In the genomic region with DNA sequence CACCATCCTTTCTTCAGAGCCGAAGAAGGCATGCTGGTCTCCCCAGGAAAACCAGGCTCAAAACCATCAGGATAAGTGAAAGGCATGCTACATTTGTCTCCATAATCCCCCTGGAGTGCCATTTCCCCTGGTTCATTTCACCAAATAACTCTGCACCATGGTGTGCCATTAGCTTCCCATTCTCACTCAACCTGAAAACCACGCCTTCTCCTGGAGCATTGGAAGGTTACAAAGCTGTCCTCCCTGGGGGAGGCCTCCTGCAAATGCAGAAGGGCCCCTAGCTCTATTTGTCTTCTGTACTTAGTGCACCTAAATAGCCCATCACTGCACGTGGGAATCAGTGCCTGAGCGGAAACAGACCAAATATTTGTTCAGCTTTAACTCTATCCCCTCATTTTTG, we compare ENCODE assay signal across 20 cellular contexts.
DNase-seq lines count a peak whose midpoint lies in the region; ATAC-seq, FAIRE-seq and TF ChIP-seq lines count a peak whose summit lies in the region.
"Had no signal": no experiment of that assay in that cellular context is flagged by ENCODE, and none has a peak within 500 bp of the region (broad histone marks: within the 10 kb centered on the region; RNA-seq: fewer than 3 reads in every experiment).

No MANE protein-coding gene starts in this region.

- H4K20me1 ChIP-seq in HepG2 (ENCODE audit: insufficient read depth, low read length), result no peaks in the 10 kb centered on the region

- DNase-seq in HepG2 (ENCODE audit: low spot score), result peak; percentile 24
- no peak for DNase-seq in right lobe of liver
- peak; percentile 29 for DNase-seq in NCI-H2081 treated with DMSO at 0.1 percent for 48 hours (lab: John Stamatoyannopoulos, UW)
- no peak for DNase-seq in WTC11 (ENCODE audit: low spot score)
- no peak for DNase-seq in activated CD4-positive, alpha-beta T cell treated with anti-CD3 and anti-CD28 coated beads, Interleukin-2, amount 50 U/mL, for 4 hours
- DNase-seq in NAMALWA (ENCODE audit: low spot score), result no peak
- DNase-seq in NCI-H1436 treated with DMSO at 0.1 percent for 48 hours (lab: John Stamatoyannopoulos, UW), result no peak
- DNase-seq: activated T-cell treated with anti-CD3 and anti-CD28 coated beads, Interleukin-2, amount 50 U/mL, for 24 hours; effector memory CD8-positive, alpha-beta T cell; NCI-H1105 treated with DMSO at 0.1 percent for 48 hours had no signal

- FAIRE-seq in HepG2 (lab: Jason Lieb, UNC), result no peak
- FAIRE-seq: colon had no signal

- peaks cover 55% of the 10 kb centered on the region for H3K4me1 Mint-ChIP-seq in WTC11
- H3K4me1 Mint-ChIP-seq: memory B cell had no signal

- H3K79me2 ChIP-seq in HepG2 (ENCODE audit: insufficient read depth, low read length), result no peaks in the 10 kb centered on the region

- H3K36me3 ChIP-seq in HepG2 (replicated peaks in 1 of 2; ENCODE audit: control insufficient read depth in 1 of 2, insufficient read depth in 2 of 2, low read length in 2 of 2), result no peaks in the 10 kb centered on the region
- H3K36me3 ChIP-seq in right lobe of liver, result no peaks in the 10 kb centered on the region
- H3K36me3 ChIP-seq: HAP-1, neutrophil, prostate gland had no signal

- 3% methylated on average over 3 of the region's 4 CpGs for WGBS in HepG2 (ENCODE audit: low lambda C conversion rate)
- 60% methylated on average over 3 of the region's 4 CpGs for WGBS in right lobe of liver (ENCODE audit: insufficient coverage, low coverage, low lambda C conversion rate, missing lambda C conversion rate)

- no peak overlapping the region for H3K27ac ChIP-seq in HepG2 (ENCODE audit: extremely low read length, insufficient read depth, low read length)
- no peak overlapping the region for H3K27ac ChIP-seq in right lobe of liver
- H3K27ac ChIP-seq: neutrophil, prostate gland had no signal

- peaks cover 2 to 9% of the 10 kb centered on the region in 2 experiments; a peak in 2 of 5 replicates for H3K27me3 ChIP-seq in HepG2 (ENCODE audit: control insufficient read depth in 1 of 2, insufficient read depth in 2 of 2, low read length in 2 of 2)
- H3K27me3 ChIP-seq in right lobe of liver, result no peaks in the 10 kb centered on the region
- H3K27me3 ChIP-seq: neutrophil had no signal

- no peak for TF ChIP-seq RAD21 in HepG2 (CRISPR knock-in tag; IDR thresholded peaks at IDR 0.05)

- no peak overlapping the region for H3K4me3 Mint-ChIP-seq in WTC11
- H3K4me3 Mint-ChIP-seq: activated T-cell treated with anti-CD3 and anti-CD28 coated beads, Interleukin-2, amount 50 U/mL, for 24 hours; brain; effector memory CD8-positive, alpha-beta T cell; IgD-negative memory B cell; memory B cell; T-helper 1 cell treated with Interleukin-12 subunit alpha and Interleukin-12 subunit beta and Interleukin-4 antibody, amounts not matched to agents 30 μg/mL and 1 μg/mL, for 36 hours had no signal

- TF ChIP-seq CTCF in HepG2 (CRISPR knock-in tag; IDR thresholded peaks at IDR 0.05) (no peak), right lobe of liver (IDR thresholded peaks at IDR 0.05) (no peak), WTC11 (IDR thresholded peaks at IDR 0.05) (no peak)

- H3K4me2 ChIP-seq in HepG2 (ENCODE audit: low read depth, low read length), result peak overlapping the region; percentile 25; the same call in 1 of the 2 replicates

- H3K4me1 ChIP-seq in HepG2 (ENCODE audit: insufficient read depth, low read length) (peaks cover 37% of the 10 kb centered on the region), right lobe of liver (no peaks in the 10 kb centered on the region)
- H3K4me1 ChIP-seq: HAP-1, prostate gland had no signal

- POLR2A ChIA-PET in HepG2 (lab: Yijun Ruan, JAX) (interaction anchor here (1.1 kb wide), 1 partner anchor 18 kb away, joined by 5 read pairs; no protein-coding TSS in a partner anchor), WTC11 (lab: Charles Lee) (no interaction called here)

- ATAC-seq in HepG2 (peak; percentile 53), right lobe of liver (no peak), WTC11 (peak; percentile 61), HG03469 (IDR thresholded peaks at IDR 0.05; ENCODE audit: unreplicated experiment) (no peak)
- ATAC-seq: effector memory CD8-positive, alpha-beta T cell; esophagus mucosa had no signal

- peaks cover 25% of the 10 kb centered on the region for H3K27me3 Mint-ChIP-seq in WTC11 (ENCODE audit: low read depth)
- H3K27me3 Mint-ChIP-seq: activated T-cell treated with anti-CD3 and anti-CD28 coated beads, Interleukin-2, amount 50 U/mL, for 24 hours had no signal

- TF ChIP-seq EP300 in HepG2 (IDR thresholded peaks at IDR 0.05; ENCODE audit: low read depth in 2 of 2, low read length in 2 of 2) (no peak), HepG2 (CRISPR knock-in tag; IDR thresholded peaks at IDR 0.05; ENCODE audit: borderline replicate concordance) (no peak)

- CTCF ChIA-PET in HepG2 (lab: Yijun Ruan, JAX; ENCODE audit: low intra/inter-chr PET ratio, low total read pairs) (interaction anchor here (0.6 kb wide), 1 partner anchor 191 kb away, joined by 3 read pairs; no protein-coding TSS in a partner anchor), WTC11 (lab: Charles Lee) (no interaction called here)

- no peaks in the 10 kb centered on the region for H3K9me3 ChIP-seq in HepG2 (ENCODE audit: low read length)
- no peaks in the 10 kb centered on the region for H3K9me3 ChIP-seq in right lobe of liver
- H3K9me3 ChIP-seq: HAP-1, neutrophil, prostate gland had no signal

- intact Hi-C loops in HepG2 (cut with micrococcal nuclease; ENCODE audit: unreplicated experiment) (no loop called here), right lobe of liver (cut with DNase I) (no loop called here)

- BruUV-seq in HepG2 (replicated peaks; lab: Mats Ljungman, UMichigan), result no TSS peak

- H3K36me3 Mint-ChIP-seq in WTC11, result peaks cover 12% of the 10 kb centered on the region
- H3K36me3 Mint-ChIP-seq: brain, memory B cell had no signal

- no peak overlapping the region for H2AFZ ChIP-seq in HepG2 (ENCODE audit: low read length)

- no peak overlapping the region for H3K4me3 ChIP-seq in HepG2 (replicated peaks in 1 of 3; ENCODE audit: insufficient read depth in 1 of 3, low read depth in 2 of 3, low read length in 3 of 3)
- no peak overlapping the region for H3K4me3 ChIP-seq in right lobe of liver
- H3K4me3 ChIP-seq: HAP-1, prostate gland had no signal

- no peak for TF ChIP-seq POLR2A in HepG2 (IDR thresholded peaks at IDR 0.05; ENCODE audit: insufficient read depth in 1 of 2, low read depth in 2 of 2, low read length in 2 of 2)
- TF ChIP-seq POLR2A in right lobe of liver (IDR thresholded peaks at IDR 0.05), result no peak

- H3K27ac Mint-ChIP-seq in WTC11, result no peak overlapping the region
- H3K27ac Mint-ChIP-seq: activated T-cell treated with anti-CD3 and anti-CD28 coated beads, Interleukin-2, amount 50 U/mL, for 24 hours; brain; effector memory CD8-positive, alpha-beta T cell; memory B cell; T-helper 1 cell treated with Interleukin-12 subunit alpha and Interleukin-12 subunit beta and Interleukin-4 antibody, amounts not matched to agents 30 μg/mL and 1 μg/mL, for 36 hours had no signal

- H3K9ac ChIP-seq in HepG2 (ENCODE audit: insufficient read depth, low read depth, low read length), result no peak overlapping the region

- in situ Hi-C loops in HepG2 (cut with HindIII; ENCODE audit: extremely low pct_ligation_motif_present, low pct_unique_long_range_greater_than_20kb), result no loop called here

- H3K9me3 Mint-ChIP-seq in WTC11, result peaks cover 4% of the 10 kb centered on the region
- H3K9me3 Mint-ChIP-seq: memory B cell had no signal

TF ChIP-seq in WTC11, 78 proteins besides CTCF, POLR2A, EP300 and RAD21 (continues in another document):
- no peak for TF ChIP-seq NR2C2 (CRISPR knock-in tag; IDR thresholded peaks at IDR 0.05)
- no peak for TF ChIP-seq ZBTB21 (CRISPR knock-in tag; IDR thresholded peaks at IDR 0.05; ENCODE audit: borderline replicate concordance)
- TF ChIP-seq E2F5 (CRISPR knock-in tag; IDR thresholded peaks at IDR 0.05), result no peak
- TF ChIP-seq NR3C1 (CRISPR knock-in tag; conservative IDR thresholded peaks at IDR 0.05; ENCODE audit: low read depth), result no peak
- TF ChIP-seq SP1 (CRISPR knock-in tag; conservative IDR thresholded peaks at IDR 0.05), result no peak
- TF ChIP-seq PRDM15 (CRISPR knock-in tag; IDR thresholded peaks at IDR 0.05), result no peak
- TF ChIP-seq NFATC4 (CRISPR knock-in tag; IDR thresholded peaks at IDR 0.05), result no peak

Comparison
In these comparisons a context has a peak if more than half of its experiments do, and no peak if none do; other contexts are left out.
1. ATAC-seq: peak in HepG2 (single experiment) and WTC11 (single experiment); none in right lobe of liver (0 of 4) and HG03469 (single experiment).
2. DNase-seq: peak in HepG2 (single experiment) and NCI-H2081 treated with DMSO at 0.1 percent for 48 hours (single experiment); none in right lobe of liver (0 of 3), WTC11 (single experiment), activated CD4-positive, alpha-beta T cell treated with anti-CD3 and anti-CD28 coated beads, Interleukin-2, amount 50 U/mL, for 4 hours (0 of 2), NAMALWA (single experiment) and NCI-H1436 treated with DMSO at 0.1 percent for 48 hours (single experiment).
3. Of the 50 proteins assayed by ChIP-seq in both HepG2 and WTC11: peak only in HepG2: ZNF263; only in WTC11: none; in both: none; in neither: 49.